In genomic region chr17:29102046-29102445, GRCh38 we compare ENCODE assay signal across 20 cellular contexts. TPM values are rescaled to one million over a fixed set of nuclear protein-coding genes. Genes with fewer than 3 reads are reported as not detected.
DNase-seq lines count a peak whose midpoint lies in the region; ATAC-seq and TF ChIP-seq lines count a peak whose summit lies in the region.
"Had no signal": no experiment of that assay in that cellular context is flagged by ENCODE, and none has a peak within 500 bp of the region (broad histone marks: within the 10 kb centered on the region; RNA-seq: fewer than 3 reads in every experiment).

No MANE protein-coding gene starts in this region.

- H3K9ac ChIP-seq in BLaER1 = peak overlapping the region; percentile 31; the same call in 1 of the 2 replicates

- H3K27ac ChIP-seq in BLaER1 = peak overlapping the region; percentile 23; the same call in 1 of the 2 replicates
- H3K27ac ChIP-seq in WERI-Rb-1 = peak overlapping the region; percentile 47
- H3K27ac ChIP-seq in CD4-positive, alpha-beta memory T cell (ENCODE audit: low read depth, low read length) = no peak overlapping the region
- H3K27ac ChIP-seq: spleen, thoracic aorta had no signal

- CTCF ChIA-PET in Calu3 (lab: Charles Lee) = no interaction called here
- CTCF ChIA-PET in CD4-positive, alpha-beta memory T cell (lab: Charles Lee; ENCODE audit: partially characterized antibody) = interaction anchor here (0.8 to 1.0 kb wide), 2 partner anchors 14 to 15 kb away, joined by 3 read pairs; no protein-coding TSS in a partner anchor

- H3K9me3 Mint-ChIP-seq in Calu3 (ENCODE audit: low read depth, unreplicated experiment) = no peaks in the 10 kb centered on the region
- H3K9me3 Mint-ChIP-seq in CD4-positive, alpha-beta memory T cell = peaks cover 0 to 2% (median 0%) of the 10 kb centered on the region in 8 donors
- H3K9me3 Mint-ChIP-seq: immature natural killer cell, natural killer cell had no signal

- H4K20me1 ChIP-seq in BLaER1 = peaks cover 100% of the 10 kb centered on the region

- BruUV-seq in Calu3 (replicated peaks; lab: Mats Ljungman, UMichigan) = no TSS peak

- POLR2A ChIA-PET in CD4-positive, alpha-beta memory T cell (lab: Charles Lee; ENCODE audit: partially characterized antibody) = interaction anchor here (1.7 kb wide), 1 partner anchor 10 kb away, joined by 4 read pairs; no protein-coding TSS in a partner anchor

- H3K4me2 ChIP-seq in BLaER1 = no peak overlapping the region

- H3K36me3 ChIP-seq in BLaER1 = peaks cover 100% of the 10 kb centered on the region
- peaks cover 26% of the 10 kb centered on the region for H3K36me3 ChIP-seq in WERI-Rb-1
- peaks cover 73% of the 10 kb centered on the region for H3K36me3 ChIP-seq in CD4-positive, alpha-beta memory T cell (ENCODE audit: insufficient read depth, low read length)

- peak overlapping the region; percentile 2 for H3K27ac Mint-ChIP-seq in Calu3 (ENCODE audit: unreplicated experiment)
- H3K27ac Mint-ChIP-seq in CD4-positive, alpha-beta memory T cell = peak overlapping the region in 2 of 7 donors; percentile 36 to 66

- peaks cover 2% of the 10 kb centered on the region; the same call in 1 of the 2 replicates for H3K4me1 ChIP-seq in BLaER1
- no peaks in the 10 kb centered on the region for H3K4me1 ChIP-seq in CD4-positive, alpha-beta memory T cell (ENCODE audit: insufficient read depth, low read length)
- H3K4me1 ChIP-seq: spleen had no signal

- no peaks in the 10 kb centered on the region for H3K4me1 Mint-ChIP-seq in Calu3 (ENCODE audit: low read depth, unreplicated experiment)
- H3K4me1 Mint-ChIP-seq in CD4-positive, alpha-beta memory T cell = peaks cover 0 to 16% (median 2%) of the 10 kb centered on the region in 4 donors
- H3K4me1 Mint-ChIP-seq: immature natural killer cell, natural killer cell had no signal

- H3K27me3 Mint-ChIP-seq in Calu3 (ENCODE audit: unreplicated experiment) = no peaks in the 10 kb centered on the region
- H3K27me3 Mint-ChIP-seq in CD4-positive, alpha-beta memory T cell = no peaks in the 10 kb centered on the region

- H3K4me3 ChIP-seq in BLaER1 (no peak overlapping the region), WERI-Rb-1 (ENCODE audit: low read depth, low read length) (no peak overlapping the region)
- no peak overlapping the region for H3K4me3 ChIP-seq in CD4-positive, alpha-beta memory T cell (ENCODE audit: low read length in 2 of 2)
- H3K4me3 ChIP-seq: esophagus squamous epithelium, lung, spleen, thoracic aorta had no signal

- no peak for DNase-seq in Calu3
- DNase-seq in WERI-Rb-1 = peak; percentile 50
- DNase-seq in myocyte (ENCODE audit: low read depth) = peak; percentile 94
- no peak for DNase-seq in NCI-H2081 (lab: John Stamatoyannopoulos, UW)
- no peak for DNase-seq in CD4-positive, alpha-beta memory T cell
- DNase-seq: DND-41, esophagus squamous epithelium, GOT3, immature natural killer cell, MM.1S, natural killer cell, NCI-H187, NCI-H446 treated with DMSO at 0.1 percent for 48 hours, SIG-M5, spleen, T-helper 2 cell had no signal

- ATAC-seq in HG03039 (IDR thresholded peaks at IDR 0.05; ENCODE audit: unreplicated experiment) = no peak
- ATAC-seq: natural killer cell had no signal

- intact Hi-C loops in Calu3 (cut with micrococcal nuclease; ENCODE audit: unreplicated experiment) = no loop called here
- intact Hi-C loops in CD4-positive, alpha-beta memory T cell (cut with micrococcal nuclease) = no loop called here

- H3K9me3 ChIP-seq in BLaER1 (no peaks in the 10 kb centered on the region), WERI-Rb-1 (ENCODE audit: severe bottlenecking) (no peaks in the 10 kb centered on the region)
- no peaks in the 10 kb centered on the region for H3K9me3 ChIP-seq in CD4-positive, alpha-beta memory T cell (ENCODE audit: control insufficient read depth in 1 of 2, low read length in 2 of 2)
- H3K9me3 ChIP-seq: esophagus squamous epithelium, spleen, thoracic aorta had no signal

- H3K27me3 ChIP-seq in BLaER1 (no peaks in the 10 kb centered on the region), WERI-Rb-1 (ENCODE audit: insufficient read depth, low read depth, severe bottlenecking) (no peaks in the 10 kb centered on the region)
- H3K27me3 ChIP-seq in CD4-positive, alpha-beta memory T cell (ENCODE audit: insufficient read depth, low read length) = no peaks in the 10 kb centered on the region
- H3K27me3 ChIP-seq: esophagus squamous epithelium, spleen had no signal

- TF ChIP-seq CTCF in Calu3 (IDR thresholded peaks at IDR 0.05; ENCODE audit: unreplicated experiment) = no peak
- TF ChIP-seq CTCF in WERI-Rb-1 (IDR thresholded peaks at IDR 0.05; ENCODE audit: low read depth, low read length) = no peak

- peaks cover 40% of the 10 kb centered on the region for H3K36me3 Mint-ChIP-seq in Calu3 (ENCODE audit: insufficient read depth, unreplicated experiment)
- peaks cover 50 to 81% of the 10 kb centered on the region in 2 donors for H3K36me3 Mint-ChIP-seq in CD4-positive, alpha-beta memory T cell

- no peak overlapping the region for H3K4me3 Mint-ChIP-seq in Calu3 (ENCODE audit: low read depth, unreplicated experiment)
- H3K4me3 Mint-ChIP-seq in CD4-positive, alpha-beta memory T cell = no peak overlapping the region
- H3K4me3 Mint-ChIP-seq: immature natural killer cell, natural killer cell had no signal

RNA-seq across cellular contexts. Expression of gene PIPOX, which starts 59.1 kb away (rescaled TPM):
- 3.3 and 3.7 TPM in 2 replicates for total RNA-seq in Calu3 (2022)
- total RNA-seq in myocyte = 6.4 and 17.5 TPM in 2 replicates
- 26.1 TPM for polyA plus RNA-seq in myocyte (2012)
- total RNA-seq in CD4-positive, alpha-beta memory T cell = 1 to 10 TPM; 3.5 to 3.6 TPM
- under 1 TPM in 1 of 2 donors, not detected in 1; 0.29 TPM for polyA plus RNA-seq in CD4-positive, alpha-beta memory T cell

Comparison
In these comparisons a context has a peak if more than half of its experiments do, and no peak if none do; other contexts are left out.
1. DNase-seq: peak in WERI-Rb-1 (single experiment) and myocyte (single experiment); none in Calu3 (single experiment), NCI-H2081 (0 of 2) and CD4-positive, alpha-beta memory T cell (0 of 5).